ENCODE assay signal across 1 cellular context in the genomic region with DNA sequence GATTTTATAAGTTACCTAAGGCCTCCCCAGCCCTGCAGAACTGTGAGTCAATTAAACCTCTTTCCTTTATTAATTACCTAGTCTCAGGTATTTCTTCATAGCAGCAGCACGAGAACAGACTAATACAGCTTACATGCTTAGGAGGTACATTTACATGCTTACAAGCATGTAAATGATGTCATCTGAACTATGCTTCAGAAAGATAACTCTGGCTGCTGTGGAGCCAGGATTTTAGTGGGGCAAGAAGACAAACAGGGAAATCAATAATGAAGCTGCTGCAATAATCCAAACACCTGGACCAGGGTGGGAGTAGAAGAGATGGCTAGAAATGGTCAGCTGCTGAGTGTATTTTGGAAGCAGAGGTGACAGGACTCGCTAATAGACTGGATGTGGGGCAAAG.
TF ChIP-seq lines count a peak whose summit lies in the region.

No MANE protein-coding gene starts in this region.

TF ChIP-seq in HepG2, 621 proteins besides CTCF, POLR2A, EP300 and RAD21:
- TF ChIP-seq ATF7 (IDR thresholded peaks at IDR 0.05) (peak; percentile 26; the same call in 1 of the 2 replicates), ATF7 (CRISPR knock-in tag; IDR thresholded peaks at IDR 0.05) (no peak), KLF12 (CRISPR knock-in tag; IDR thresholded peaks at IDR 0.05; ENCODE audit: borderline replicate concordance) (no peak), ZNF629 (CRISPR knock-in tag; conservative IDR thresholded peaks at IDR 0.05) (no peak)
- TF ChIP-seq, protein P1, sequence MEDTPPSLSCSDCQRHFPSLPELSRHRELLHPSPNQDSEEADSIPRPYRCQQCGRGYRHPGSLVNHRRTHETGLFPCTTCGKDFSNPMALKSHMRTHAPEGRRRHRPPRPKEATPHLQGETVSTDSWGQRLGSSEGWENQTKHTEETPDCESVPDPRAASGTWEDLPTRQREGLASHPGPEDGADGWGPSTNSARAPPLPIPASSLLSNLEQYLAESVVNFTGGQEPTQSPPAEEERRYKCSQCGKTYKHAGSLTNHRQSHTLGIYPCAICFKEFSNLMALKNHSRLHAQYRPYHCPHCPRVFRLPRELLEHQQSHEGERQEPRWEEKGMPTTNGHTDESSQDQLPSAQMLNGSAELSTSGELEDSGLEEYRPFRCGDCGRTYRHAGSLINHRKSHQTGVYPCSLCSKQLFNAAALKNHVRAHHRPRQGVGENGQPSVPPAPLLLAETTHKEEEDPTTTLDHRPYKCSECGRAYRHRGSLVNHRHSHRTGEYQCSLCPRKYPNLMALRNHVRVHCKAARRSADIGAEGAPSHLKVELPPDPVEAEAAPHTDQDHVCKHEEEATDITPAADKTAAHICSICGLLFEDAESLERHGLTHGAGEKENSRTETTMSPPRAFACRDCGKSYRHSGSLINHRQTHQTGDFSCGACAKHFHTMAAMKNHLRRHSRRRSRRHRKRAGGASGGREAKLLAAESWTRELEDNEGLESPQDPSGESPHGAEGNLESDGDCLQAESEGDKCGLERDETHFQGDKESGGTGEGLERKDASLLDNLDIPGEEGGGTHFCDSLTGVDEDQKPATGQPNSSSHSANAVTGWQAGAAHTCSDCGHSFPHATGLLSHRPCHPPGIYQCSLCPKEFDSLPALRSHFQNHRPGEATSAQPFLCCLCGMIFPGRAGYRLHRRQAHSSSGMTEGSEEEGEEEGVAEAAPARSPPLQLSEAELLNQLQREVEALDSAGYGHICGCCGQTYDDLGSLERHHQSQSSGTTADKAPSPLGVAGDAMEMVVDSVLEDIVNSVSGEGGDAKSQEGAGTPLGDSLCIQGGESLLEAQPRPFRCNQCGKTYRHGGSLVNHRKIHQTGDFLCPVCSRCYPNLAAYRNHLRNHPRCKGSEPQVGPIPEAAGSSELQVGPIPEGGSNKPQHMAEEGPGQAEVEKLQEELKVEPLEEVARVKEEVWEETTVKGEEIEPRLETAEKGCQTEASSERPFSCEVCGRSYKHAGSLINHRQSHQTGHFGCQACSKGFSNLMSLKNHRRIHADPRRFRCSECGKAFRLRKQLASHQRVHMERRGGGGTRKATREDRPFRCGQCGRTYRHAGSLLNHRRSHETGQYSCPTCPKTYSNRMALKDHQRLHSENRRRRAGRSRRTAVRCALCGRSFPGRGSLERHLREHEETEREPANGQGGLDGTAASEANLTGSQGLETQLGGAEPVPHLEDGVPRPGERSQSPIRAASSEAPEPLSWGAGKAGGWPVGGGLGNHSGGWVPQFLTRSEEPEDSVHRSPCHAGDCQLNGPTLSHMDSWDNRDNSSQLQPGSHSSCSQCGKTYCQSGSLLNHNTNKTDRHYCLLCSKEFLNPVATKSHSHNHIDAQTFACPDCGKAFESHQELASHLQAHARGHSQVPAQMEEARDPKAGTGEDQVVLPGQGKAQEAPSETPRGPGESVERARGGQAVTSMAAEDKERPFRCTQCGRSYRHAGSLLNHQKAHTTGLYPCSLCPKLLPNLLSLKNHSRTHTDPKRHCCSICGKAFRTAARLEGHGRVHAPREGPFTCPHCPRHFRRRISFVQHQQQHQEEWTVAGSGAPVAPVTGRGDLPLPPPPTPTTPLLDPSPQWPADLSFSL (CRISPR knock-in tag; IDR thresholded peaks at IDR 0.05), result no peak
